Comparison of ENCODE assay signal across 9 cellular contexts in the genomic region with DNA sequence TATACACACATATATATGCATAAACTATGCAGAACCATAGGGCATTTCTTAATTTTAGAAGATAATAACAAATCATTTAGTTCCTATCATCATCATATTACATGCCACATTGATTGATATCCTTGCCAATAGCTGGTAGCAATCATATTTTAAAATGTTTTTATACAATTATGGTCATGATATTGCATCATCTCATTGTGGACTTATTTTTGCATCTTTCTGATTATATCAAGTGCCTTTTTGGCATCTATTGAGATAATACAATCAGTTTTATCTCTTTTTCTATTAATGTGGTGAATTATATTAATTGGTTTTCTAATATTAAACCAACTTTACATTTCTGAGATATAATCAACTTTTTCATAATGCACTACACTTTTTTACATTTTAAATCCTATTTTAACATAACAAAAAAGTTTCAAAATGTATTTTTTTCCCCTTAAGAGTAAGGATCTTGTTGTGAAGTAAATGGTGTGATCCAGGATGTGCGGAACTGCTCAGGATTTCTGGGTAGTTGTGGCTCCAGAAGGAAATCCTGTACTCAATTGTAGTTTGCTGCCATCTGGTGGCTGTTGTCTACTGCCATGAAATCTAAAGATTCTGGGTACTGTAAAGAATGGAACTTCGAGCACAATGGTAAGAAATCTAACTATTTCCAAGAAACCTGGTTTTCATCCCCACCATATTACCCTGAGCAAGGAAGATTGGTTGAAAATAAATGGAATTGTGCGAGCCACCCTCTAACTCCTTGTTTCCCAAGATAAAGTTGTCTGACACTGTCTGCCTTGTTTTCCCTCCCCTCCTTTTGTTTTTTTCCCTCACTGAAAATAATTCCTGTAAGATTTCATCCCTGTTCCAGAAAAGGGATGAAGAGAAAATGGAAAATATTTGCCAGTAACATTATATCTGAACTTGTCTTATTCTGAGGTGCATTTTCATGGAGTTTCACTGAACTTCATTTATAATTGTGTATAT. TPM values are rescaled to one million over a fixed set of nuclear protein-coding genes. Genes with fewer than 3 reads are reported as not detected.
DNase-seq lines count a peak whose midpoint lies in the region; ATAC-seq, FAIRE-seq and TF ChIP-seq lines count a peak whose summit lies in the region.
"Had no signal": no experiment of that assay in that cellular context is flagged by ENCODE, and none has a peak within 500 bp of the region (broad histone marks: within the 10 kb centered on the region; RNA-seq: fewer than 3 reads in every experiment).

No MANE protein-coding gene starts in this region.

- TF ChIP-seq POLR2A in A549 (IDR thresholded peaks at IDR 0.05; ENCODE audit: low read length): no peak

- no peak overlapping the region for H3K4me3 ChIP-seq in A549
- no peak overlapping the region for H3K4me3 ChIP-seq in choroid plexus epithelial cell (ENCODE audit: low read depth, low read length)
- no peak overlapping the region for H3K4me3 ChIP-seq in tibial artery

- CTCF ChIA-PET in A549 (lab: Yijun Ruan, JAX): interaction anchor here (0.6 to 1.2 kb wide), 4 partner anchors 18 to 150 kb away, joined by 3 to 7 read pairs (median 4); no protein-coding TSS in a partner anchor

- TF ChIP-seq CTCF in A549 (IDR thresholded peaks at IDR 0.05) (peak; percentile 70), choroid plexus epithelial cell (conservative IDR thresholded peaks at IDR 0.05; ENCODE audit: low read depth, low read length) (peak; percentile 78), tibial artery (IDR thresholded peaks at IDR 0.05) (peak; percentile 22 to 31)

- no peaks in the 10 kb centered on the region for H3K27me3 ChIP-seq in tibial artery

- peak; percentile 44 to 57; a peak in 3 of 5 replicates for TF ChIP-seq RAD21 in A549 (conservative IDR thresholded peaks at IDR 0.05 in 1 of 2, IDR thresholded peaks at IDR 0.05 in 1 of 2)

- H3K9me3 ChIP-seq in A549: no peaks in the 10 kb centered on the region
- no peaks in the 10 kb centered on the region for H3K9me3 ChIP-seq in tibial artery

- intact Hi-C loops in tibial artery (cut with DNase I; ENCODE audit: low total_unique reads): no loop called here

- 4% methylated on average over 3 of the region's 3 CpGs for WGBS in A549 (ENCODE audit: missing lambda C conversion rate)

- ATAC-seq in A549 (peak; percentile 87 to 97), HG02938 (IDR thresholded peaks at IDR 0.05; ENCODE audit: unreplicated experiment) (no peak)

- H3K4me1 ChIP-seq in A549 (no peaks in the 10 kb centered on the region), tibial artery (no peaks in the 10 kb centered on the region)

- DNase-seq in A549 (ENCODE audit: low read depth in 1 of 2, low spot score in 1 of 2): peak; percentile 11 to 67
- peak; percentile 6 for DNase-seq in GM04504 (ENCODE audit: low read depth)
- DNase-seq in NCI-H1092 (lab: John Stamatoyannopoulos, UW): peak; percentile 28
- DNase-seq in SW480 (ENCODE audit: low spot score): peak; percentile 64
- DNase-seq in choroid plexus epithelial cell (ENCODE audit: low read depth): peak; percentile 62
- DNase-seq in lung microvascular endothelial cell (ENCODE audit: low read depth in 2 of 2): peak; percentile 49 to 67
- DNase-seq in tibial artery: no peak

- H3K27ac ChIP-seq in A549 (no peak overlapping the region), tibial artery (no peak overlapping the region)

- no peaks in the 10 kb centered on the region for H3K36me3 ChIP-seq in tibial artery

- POLR2A ChIA-PET in A549 (lab: Yijun Ruan, JAX): no interaction called here

- no peak for TF ChIP-seq EP300 in A549 (IDR thresholded peaks at IDR 0.05)

- H3K4me2 ChIP-seq in A549: no peak overlapping the region

- peak; percentile 94 for FAIRE-seq in A549 (lab: Jason Lieb, UNC)

TF ChIP-seq in A549, 52 proteins besides CTCF, POLR2A, EP300 and RAD21:
- peak; percentile 58 for TF ChIP-seq SMC3 (IDR thresholded peaks at IDR 0.05)
- TF ChIP-seq, protein P1, sequence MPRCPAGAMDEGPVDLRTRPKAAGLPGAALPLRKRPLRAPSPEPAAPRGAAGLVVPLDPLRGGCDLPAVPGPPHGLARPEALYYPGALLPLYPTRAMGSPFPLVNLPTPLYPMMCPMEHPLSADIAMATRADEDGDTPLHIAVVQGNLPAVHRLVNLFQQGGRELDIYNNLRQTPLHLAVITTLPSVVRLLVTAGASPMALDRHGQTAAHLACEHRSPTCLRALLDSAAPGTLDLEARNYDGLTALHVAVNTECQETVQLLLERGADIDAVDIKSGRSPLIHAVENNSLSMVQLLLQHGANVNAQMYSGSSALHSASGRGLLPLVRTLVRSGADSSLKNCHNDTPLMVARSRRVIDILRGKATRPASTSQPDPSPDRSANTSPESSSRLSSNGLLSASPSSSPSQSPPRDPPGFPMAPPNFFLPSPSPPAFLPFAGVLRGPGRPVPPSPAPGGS (IDR thresholded peaks at IDR 0.05): no peak

RNA-seq across cellular contexts. Expression of gene OR9K2, which starts 17.0 kb away (rescaled TPM):
- polyA plus RNA-seq in A549 (2011; rRNA removed) (not detected in 2 replicates), A549 (2017; fragmentation: RNase III; extraction: RNeasy Plus Mini Kit Qiagen cat#74134 plus additional on column Dnase treatment) (not detected in 3 replicates)
- polyA plus RNA-seq in A549 (2012; cell fraction: cytosol; rRNA removed): not detected in 2 replicates
- not detected in 2 replicates for polyA plus RNA-seq in A549 (2012; cell fraction: nucleus; rRNA removed)
- not detected in 2 replicates for polyA minus RNA-seq in A549 (2011; rRNA and poly(A)+ RNA removed)
- not detected in 2 replicates for total RNA-seq in lung microvascular endothelial cell
- total RNA-seq: mononuclear cell had no signal

Comparison
In these comparisons a context has a peak if more than half of its experiments do, and no peak if none do; other contexts are left out.
1. DNase-seq: peak in A549 (2 of 2), GM04504 (single experiment), NCI-H1092 (single experiment), SW480 (single experiment), choroid plexus epithelial cell (single experiment) and lung microvascular endothelial cell (2 of 2); none in tibial artery (0 of 2).
2. CTCF ChIP-seq: peak in every context shown above with its lines; median percentile 78 in choroid plexus epithelial cell; 70 in A549; 26 in tibial artery.